In genomic region chr11:117094776-117095175, GRCh38 we compare ENCODE assay signal across 9 cellular contexts.
DNase-seq lines count a peak whose midpoint lies in the region; ATAC-seq and TF ChIP-seq lines count a peak whose summit lies in the region.
"Had no signal": no experiment of that assay in that cellular context is flagged by ENCODE, and none has a peak within 500 bp of the region (broad histone marks: within the 10 kb centered on the region; RNA-seq: fewer than 3 reads in every experiment).

No MANE protein-coding gene starts in this region.

- peak overlapping the region; percentile 95 for H3K27ac ChIP-seq in substantia nigra (ENCODE audit: low read depth, low read length, poor library complexity, severe bottlenecking)

- no peak for TF ChIP-seq CTCF in astrocyte of the spinal cord (IDR thresholded peaks at IDR 0.05; ENCODE audit: low read depth, low read length)

- H3K36me3 Mint-ChIP-seq in activated T-cell treated with anti-CD3 and anti-CD28 coated beads, Interleukin-2, amount 50 U/mL, for 24 hours (ENCODE audit: low read depth): peaks cover 40% of the 10 kb centered on the region

- H3K27ac Mint-ChIP-seq in activated T-cell treated with anti-CD3 and anti-CD28 coated beads, Interleukin-2, amount 50 U/mL, for 24 hours: peak overlapping the region; percentile 96

- DNase-seq in activated T-cell treated with anti-CD3 and anti-CD28 coated beads, Interleukin-2, amount 50 U/mL, for 24 hours: no peak
- no peak for DNase-seq in activated T-cell treated with anti-CD3 and anti-CD28 coated beads, Interleukin-2, amount 50 U/mL, for 48 hours
- peak; percentile 70 for DNase-seq in astrocyte of the spinal cord (ENCODE audit: low read depth, low spot score)
- peak; percentile 46 for DNase-seq in kidney glomerular epithelial cell (lab: John Stamatoyannopoulos, UW)
- peak in 11 of 49 donors; percentile 6 to 46 (median 12) for DNase-seq in substantia nigra (lab: John Stamatoyannopoulos, UW)
- no peak for DNase-seq in NCI-H2029 treated with DMSO at 0.1 percent for 48 hours (lab: John Stamatoyannopoulos, UW)
- no peak for DNase-seq in NCI-H82 (lab: John Stamatoyannopoulos, UW)
- DNase-seq: Calu3 had no signal

- in situ Hi-C loops in astrocyte of the spinal cord (cut with HindIII; ENCODE audit: low sequenced_read_pairs): no loop called here

- H3K4me3 ChIP-seq in astrocyte of the spinal cord (ENCODE audit: low read depth, low read length): no peak overlapping the region

- no peak for ATAC-seq in GM18511 (IDR thresholded peaks at IDR 0.05; ENCODE audit: unreplicated experiment)

- peaks cover 83% of the 10 kb centered on the region for H3K4me1 Mint-ChIP-seq in activated T-cell treated with anti-CD3 and anti-CD28 coated beads, Interleukin-2, amount 50 U/mL, for 24 hours (ENCODE audit: low read depth)

- no peaks in the 10 kb centered on the region for H3K27me3 Mint-ChIP-seq in activated T-cell treated with anti-CD3 and anti-CD28 coated beads, Interleukin-2, amount 50 U/mL, for 24 hours

- peak overlapping the region; percentile 96 for H3K4me3 Mint-ChIP-seq in activated T-cell treated with anti-CD3 and anti-CD28 coated beads, Interleukin-2, amount 50 U/mL, for 24 hours

- H3K9me3 Mint-ChIP-seq in activated T-cell treated with anti-CD3 and anti-CD28 coated beads, Interleukin-2, amount 50 U/mL, for 24 hours: peaks cover 5% of the 10 kb centered on the region

Comparison
In these comparisons a context has a peak if more than half of its experiments do, and no peak if none do; other contexts are left out.
1. DNase-seq: peak in astrocyte of the spinal cord (single experiment) and kidney glomerular epithelial cell (single experiment); none in activated T-cell treated with anti-CD3 and anti-CD28 coated beads, Interleukin-2, amount 50 U/mL, for 24 hours (single experiment), activated T-cell treated with anti-CD3 and anti-CD28 coated beads, Interleukin-2, amount 50 U/mL, for 48 hours (0 of 2), NCI-H2029 treated with DMSO at 0.1 percent for 48 hours (single experiment) and NCI-H82 (single experiment).